22 cellular contexts compared by ENCODE assay signal in the genomic region with DNA sequence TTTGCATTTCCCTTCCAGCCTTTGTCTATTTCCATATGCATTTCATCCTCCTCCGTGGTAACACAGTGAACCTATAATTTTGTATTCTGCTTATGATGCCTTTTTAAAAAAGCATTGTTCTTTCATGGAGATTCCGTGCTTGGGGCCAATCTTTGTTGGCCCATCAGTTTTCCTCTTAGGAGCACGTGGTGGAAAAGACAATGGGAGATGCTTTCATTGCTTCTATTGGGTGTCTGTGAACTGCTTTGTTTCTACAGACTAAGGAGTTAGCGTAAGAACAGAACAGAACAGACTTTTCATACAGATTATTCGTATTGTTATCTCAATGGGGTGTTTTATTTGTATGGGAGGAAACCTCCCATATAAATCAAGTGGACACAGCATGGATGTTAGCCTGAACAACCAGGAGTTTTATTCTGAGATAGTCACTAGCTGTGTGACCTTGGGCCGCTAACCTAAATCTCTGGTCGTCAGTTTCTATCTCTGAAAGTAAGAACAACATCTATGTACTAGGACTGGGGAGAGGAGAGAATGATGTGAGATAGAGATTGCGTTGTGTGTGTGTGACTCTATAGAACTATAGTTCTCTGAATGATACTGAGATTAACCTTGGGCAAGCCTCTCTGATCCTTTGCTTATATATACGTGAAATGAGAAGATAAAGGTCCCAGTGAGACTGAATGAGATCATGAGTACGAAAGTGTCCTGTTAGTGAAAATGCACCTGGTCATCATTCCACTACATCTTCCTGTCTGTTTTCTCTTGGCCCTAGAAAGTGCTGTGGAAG. TPM values are rescaled to one million over a fixed set of nuclear protein-coding genes. Genes with fewer than 3 reads are reported as not detected.
DNase-seq lines count a peak whose midpoint lies in the region; ATAC-seq and TF ChIP-seq lines count a peak whose summit lies in the region.
"Had no signal": no experiment of that assay in that cellular context is flagged by ENCODE, and none has a peak within 500 bp of the region (broad histone marks: within the 10 kb centered on the region; RNA-seq: fewer than 3 reads in every experiment).

No MANE protein-coding gene starts in this region.

- H3K36me3 Mint-ChIP-seq in natural killer cell treated with Interleukin-12 subunit alpha and Interleukin-12 subunit beta and Interleukin-15 and Interleukin-18, amount 100 ng/mL, for 72 hours, result no peaks in the 10 kb centered on the region
- H3K36me3 Mint-ChIP-seq in natural killer cell, result no peaks in the 10 kb centered on the region
- H3K36me3 Mint-ChIP-seq: activated naive CD4-positive, alpha-beta T cell treated with anti-CD3 and anti-CD28 coated beads, Interleukin-2, amount 50 U/mL, for 72 hours; CD8-positive, alpha-beta T cell had no signal

- TF ChIP-seq POLR2A in prostate gland (IDR thresholded peaks at IDR 0.05), result no peak

- intact Hi-C loops in natural killer cell (cut with micrococcal nuclease) (no loop called here), Panc1 (cut with micrococcal nuclease; ENCODE audit: unreplicated experiment) (no loop called here), dorsolateral prefrontal cortex (cut with DNase I) (loop anchor here in 1 of 2 donors (1.0 kb wide), 1 partner anchor 15 kb away; no protein-coding TSS in a partner anchor), colonic mucosa (cut with DNase I) (no loop called here), prostate gland (cut with DNase I) (no loop called here)

- H3K36me3 ChIP-seq in Panc1 (ENCODE audit: control insufficient read depth, insufficient read depth, low read length), result no peaks in the 10 kb centered on the region
- no peaks in the 10 kb centered on the region for H3K36me3 ChIP-seq in colonic mucosa
- H3K36me3 ChIP-seq in prostate gland, result no peaks in the 10 kb centered on the region
- H3K36me3 ChIP-seq: Peyer's patch, tibial nerve had no signal

- no peak overlapping the region for H3K4me3 ChIP-seq in Panc1 (ENCODE audit: low read depth in 2 of 2, low read length in 2 of 2)
- peak overlapping the region in 10 of 59 donors; percentile 0 to 28 (median 9) for H3K4me3 ChIP-seq in dorsolateral prefrontal cortex
- no peak overlapping the region for H3K4me3 ChIP-seq in colonic mucosa
- no peak overlapping the region for H3K4me3 ChIP-seq in prostate gland
- H3K4me3 ChIP-seq: body of pancreas, hepatocyte, Peyer's patch, tibial nerve had no signal

- in situ Hi-C loops in Panc1 (cut with HindIII; ENCODE audit: low pct_unique_long_range_greater_than_20kb, low sequenced_read_pairs), result no loop called here

- 76% methylated on average over 10 of the region's 10 CpGs for WGBS in prostate gland

- peaks cover 2 to 5% of the 10 kb centered on the region in 2 donors for H3K27me3 Mint-ChIP-seq in natural killer cell treated with Interleukin-12 subunit alpha and Interleukin-12 subunit beta and Interleukin-15 and Interleukin-18, amount 100 ng/mL, for 72 hours
- H3K27me3 Mint-ChIP-seq in natural killer cell (ENCODE audit: low read depth in 2 of 2), result no peaks in the 10 kb centered on the region

- no peak for TF ChIP-seq CTCF in natural killer cell (IDR thresholded peaks at IDR 0.05)
- TF ChIP-seq CTCF in Panc1 (IDR thresholded peaks at IDR 0.05), result no peak
- peak in 3 of 56 donors; percentile 9 to 26 (median 17) for TF ChIP-seq CTCF in dorsolateral prefrontal cortex (IDR thresholded peaks at IDR 0.05 in 54 of 56, conservative IDR thresholded peaks at IDR 0.05 in 2 of 56; ENCODE audit: low read depth in 1 of 56, partially characterized antibody in 56 of 56)
- TF ChIP-seq CTCF in colonic mucosa (IDR thresholded peaks at IDR 0.05), result no peak
- no peak for TF ChIP-seq CTCF in prostate gland (IDR thresholded peaks at IDR 0.05)

- DNase-seq in natural killer cell treated with Interleukin-12 subunit alpha and Interleukin-12 subunit beta and Interleukin-15 and Interleukin-18, amount 100 ng/mL, for 72 hours (ENCODE audit: low spot score), result no peak
- DNase-seq in natural killer cell (no peak), Panc1 (ENCODE audit: low read depth, low spot score) (no peak), dorsolateral prefrontal cortex (no peak), NCI-H1930 (lab: John Stamatoyannopoulos, UW) (no peak), colonic mucosa (no peak), prostate gland (ENCODE audit: low spot score) (no peak)
- DNase-seq: activated T-cell treated with anti-CD3 and anti-CD28 coated beads for 4 hours; CD8-positive, alpha-beta T cell; DMS79 treated with DMSO at 0.1 percent for 48 hours; mammary epithelial cell; MV-4-11; naive thymus-derived CD4-positive, alpha-beta T cell; NCI-H2107; NCI-H82; Peyer's patch; stimulated activated naive CD4-positive, alpha-beta T cell had no signal

- no peaks in the 10 kb centered on the region for H3K9me3 ChIP-seq in Panc1 (ENCODE audit: control insufficient read depth, insufficient read depth, low read depth, low read length)
- H3K9me3 ChIP-seq in colonic mucosa, result no peaks in the 10 kb centered on the region
- H3K9me3 ChIP-seq in prostate gland, result no peaks in the 10 kb centered on the region
- H3K9me3 ChIP-seq: body of pancreas, Peyer's patch, tibial nerve had no signal

- no peak for ATAC-seq in natural killer cell treated with Interleukin-12 subunit alpha and Interleukin-12 subunit beta and Interleukin-15 and Interleukin-18, amount 100 ng/mL, for 72 hours
- ATAC-seq in natural killer cell (no peak), Panc1 (no peak)
- ATAC-seq: body of pancreas; CD8-positive, alpha-beta T cell; naive thymus-derived CD4-positive, alpha-beta T cell had no signal

- H3K9ac ChIP-seq in colonic mucosa (ENCODE audit: low read depth in 2 of 2, low read length in 2 of 2), result no peak overlapping the region

- peak overlapping the region; percentile 60 to 89 for H3K27ac Mint-ChIP-seq in natural killer cell treated with Interleukin-12 subunit alpha and Interleukin-12 subunit beta and Interleukin-15 and Interleukin-18, amount 100 ng/mL, for 72 hours
- peak overlapping the region in 1 of 2 donors; percentile 46 for H3K27ac Mint-ChIP-seq in natural killer cell
- H3K27ac Mint-ChIP-seq: CD8-positive, alpha-beta T cell had no signal

- H3K4me1 ChIP-seq in Panc1 (ENCODE audit: control insufficient read depth, insufficient read depth, low read length) (peaks cover 72% of the 10 kb centered on the region), colonic mucosa (no peaks in the 10 kb centered on the region), prostate gland (replicated peaks) (no peaks in the 10 kb centered on the region)
- H3K4me1 ChIP-seq: Peyer's patch, tibial nerve had no signal

- POLR2A ChIA-PET in Panc1 (lab: Charles Lee), result no interaction called here

- H3K27ac ChIP-seq in Panc1 (ENCODE audit: low read length) (peak overlapping the region; percentile 99), dorsolateral prefrontal cortex (peak overlapping the region; percentile 0 to 92 (median 80)), temporal lobe (ENCODE audit: low read depth, low read length) (peak overlapping the region; percentile 82), colonic mucosa (no peak overlapping the region), prostate gland (no peak overlapping the region)
- H3K27ac ChIP-seq: body of pancreas, hepatocyte, Peyer's patch, tibial nerve had no signal

- no peaks in the 10 kb centered on the region for H3K27me3 ChIP-seq in Panc1 (ENCODE audit: control insufficient read depth, insufficient read depth, low read length)
- no peaks in the 10 kb centered on the region for H3K27me3 ChIP-seq in dorsolateral prefrontal cortex
- H3K27me3 ChIP-seq in colonic mucosa, result no peaks in the 10 kb centered on the region
- H3K27me3 ChIP-seq in prostate gland (replicated peaks; ENCODE audit: insufficient read depth), result no peaks in the 10 kb centered on the region
- H3K27me3 ChIP-seq: body of pancreas, hepatocyte, Peyer's patch, tibial nerve had no signal

- no TSS peak for BruUV-seq in Panc1 (replicated peaks; lab: Mats Ljungman, UMichigan)

- peak overlapping the region; percentile 62 for H3K4me3 Mint-ChIP-seq in natural killer cell treated with Interleukin-12 subunit alpha and Interleukin-12 subunit beta and Interleukin-15 and Interleukin-18, amount 100 ng/mL, for 72 hours
- H3K4me3 Mint-ChIP-seq in natural killer cell, result no peak overlapping the region
- H3K4me3 Mint-ChIP-seq: CD8-positive, alpha-beta T cell; naive thymus-derived CD4-positive, alpha-beta T cell had no signal

- H3K9me3 Mint-ChIP-seq in natural killer cell treated with Interleukin-12 subunit alpha and Interleukin-12 subunit beta and Interleukin-15 and Interleukin-18, amount 100 ng/mL, for 72 hours, result peaks cover 5% of the 10 kb centered on the region
- H3K9me3 Mint-ChIP-seq in natural killer cell, result peaks cover 0 to 2% of the 10 kb centered on the region in 2 donors
- H3K9me3 Mint-ChIP-seq: CD8-positive, alpha-beta T cell had no signal

- CTCF ChIA-PET in Panc1 (lab: Charles Lee), result no interaction called here

- peaks cover 48 to 63% of the 10 kb centered on the region in 2 donors for H3K4me1 Mint-ChIP-seq in natural killer cell treated with Interleukin-12 subunit alpha and Interleukin-12 subunit beta and Interleukin-15 and Interleukin-18, amount 100 ng/mL, for 72 hours (ENCODE audit: low read depth in 2 of 2)
- peaks cover 32% of the 10 kb centered on the region in 2 donors for H3K4me1 Mint-ChIP-seq in natural killer cell

RNA-seq across cellular contexts. Expression of gene YWHAQ, which starts 22.9 kb away (rescaled TPM):
- 100 to 1,000 TPM; 221 to 318 TPM for total RNA-seq in natural killer cell treated with Interleukin-12 subunit alpha and Interleukin-12 subunit beta and Interleukin-15 and Interleukin-18, amount 100 ng/mL, for 72 hours
- 100 to 1,000 TPM; 227 to 240 (median 238) TPM for total RNA-seq in natural killer cell
- 683 TPM for total RNA-seq in Panc1 (2021; ENCODE audit: unreplicated experiment)
- polyA plus RNA-seq in Panc1 (2012; ENCODE audit: insufficient read length), result 719 TPM
- 100 to 1,000 TPM; 223 to 572 (median 337) TPM for total RNA-seq in dorsolateral prefrontal cortex
- 517 TPM for total RNA-seq in temporal lobe
- 100 to 1,000 TPM; 246 to 299 TPM for total RNA-seq in colonic mucosa
- total RNA-seq in prostate gland, result 100 to 1,000 TPM; 208 to 248 TPM

Comparison
In these comparisons a context has a peak if more than half of its experiments do, and no peak if none do; other contexts are left out.
1. H3K27ac ChIP-seq: peak in Panc1 (single experiment), dorsolateral prefrontal cortex (59 of 59) and temporal lobe (single experiment); none in colonic mucosa (single experiment) and prostate gland (0 of 2).